8 cellular contexts compared by ENCODE assay signal in genomic region chr11:78416285-78417174, GRCh38. TPM values are rescaled to one million over a fixed set of nuclear protein-coding genes. Genes with fewer than 3 reads are reported as not detected.
DNase-seq lines count a peak whose midpoint lies in the region; ATAC-seq and TF ChIP-seq lines count a peak whose summit lies in the region.

No MANE protein-coding gene starts in this region.

- peak overlapping the region; percentile 76 to 91 for H3K4me3 Mint-ChIP-seq in H9
- H3K4me3 Mint-ChIP-seq in neural progenitor cell: peak overlapping the region; percentile 94

- no peak overlapping the region for H2BK12ac ChIP-seq in H9 (ENCODE audit: insufficient read length, low read depth, low read length)

- no peak overlapping the region for H4K5ac ChIP-seq in H9 (ENCODE audit: insufficient read length, low read depth, low read length)

- H2AK5ac ChIP-seq in H9 (ENCODE audit: insufficient read length, low read length): no peak overlapping the region

- no peak overlapping the region for H2BK120ac ChIP-seq in H9 (ENCODE audit: low read depth, low read length, poor library complexity, severe bottlenecking)

- H3K4me2 ChIP-seq in DOHH2 (ENCODE audit: low read length) (peak overlapping the region; percentile 80), H9 (ENCODE audit: insufficient read depth, insufficient read length, low read length) (peak overlapping the region; percentile 92), Loucy (ENCODE audit: low read depth, low read length, poor library complexity, severe bottlenecking) (peak overlapping the region; percentile 71), neural progenitor cell (peak overlapping the region; percentile 75)

- H3K27me3 ChIP-seq in DOHH2 (ENCODE audit: control insufficient read depth, low read length): peaks cover 28% of the 10 kb centered on the region
- H3K27me3 ChIP-seq in H9 (ENCODE audit: insufficient read depth, low read length): peaks cover 5% of the 10 kb centered on the region
- H3K27me3 ChIP-seq in Loucy (ENCODE audit: insufficient read depth, low read length, poor library complexity, severe bottlenecking): no peaks in the 10 kb centered on the region
- peaks cover 4% of the 10 kb centered on the region for H3K27me3 ChIP-seq in foreskin keratinocyte
- peaks cover 18% of the 10 kb centered on the region for H3K27me3 ChIP-seq in neural progenitor cell
- no peaks in the 10 kb centered on the region for H3K27me3 ChIP-seq in stomach smooth muscle (ENCODE audit: control insufficient read depth in 1 of 2, insufficient read depth in 2 of 2, low read length in 2 of 2)

- peak overlapping the region; percentile 61 for H3K18ac ChIP-seq in H9 (ENCODE audit: insufficient read length, low read depth, low read length)

- H3K27ac ChIP-seq in DOHH2 (ENCODE audit: low read depth, low read length): no peak overlapping the region
- H3K27ac ChIP-seq in H9 (ENCODE audit: insufficient read length, low read depth, low read length): no peak overlapping the region
- H3K27ac ChIP-seq in foreskin keratinocyte: no peak overlapping the region
- peak overlapping the region; percentile 70 for H3K27ac ChIP-seq in neural progenitor cell
- H3K27ac ChIP-seq in stomach smooth muscle (ENCODE audit: low read length): peak overlapping the region; percentile 89

- H3K36me3 Mint-ChIP-seq in H9 (ENCODE audit: insufficient read depth in 1 of 3, low read depth in 3 of 3) (no peaks in the 10 kb centered on the region), neural progenitor cell (no peaks in the 10 kb centered on the region)

- no peak overlapping the region for H2BK15ac ChIP-seq in H9 (ENCODE audit: low read depth, low read length)

- no peak overlapping the region for H3K56ac ChIP-seq in H9 (ENCODE audit: insufficient read length, low read depth, low read length)

- H3K27me3 Mint-ChIP-seq in H9 (ENCODE audit: low read depth) (peaks cover 33% of the 10 kb centered on the region), neural progenitor cell (ENCODE audit: insufficient read depth, low read depth) (peaks cover 20% of the 10 kb centered on the region)

- H3F3A ChIP-seq in DOHH2 (ENCODE audit: control insufficient read depth, insufficient read depth) (peaks cover 15% of the 10 kb centered on the region), Loucy (ENCODE audit: low read depth) (peaks cover 6% of the 10 kb centered on the region; the same call in 1 of the 2 replicates), neural progenitor cell (ENCODE audit: low read depth) (peaks cover 51% of the 10 kb centered on the region)

- H3K4me1 ChIP-seq in DOHH2 (ENCODE audit: control insufficient read depth, low read length) (peaks cover 30% of the 10 kb centered on the region), H9 (ENCODE audit: insufficient read depth, low read length) (peaks cover 2% of the 10 kb centered on the region; the same call in 1 of the 2 replicates), Loucy (ENCODE audit: insufficient read depth, low read length, poor library complexity, severe bottlenecking) (peaks cover 17% of the 10 kb centered on the region), foreskin keratinocyte (no peaks in the 10 kb centered on the region), neural progenitor cell (peaks cover 20% of the 10 kb centered on the region), stomach smooth muscle (ENCODE audit: control insufficient read depth, insufficient read depth, low read length) (peaks cover 32% of the 10 kb centered on the region)

- H2BK5ac ChIP-seq in H9 (ENCODE audit: insufficient read length, low read length): no peak overlapping the region

- TF ChIP-seq CTCF in DOHH2 (IDR thresholded peaks at IDR 0.05; ENCODE audit: low read depth, low read length, poor library complexity, severe bottlenecking) (peak; percentile 79), H9 (conservative IDR thresholded peaks at IDR 0.05) (peak; percentile 61), Loucy (conservative IDR thresholded peaks at IDR 0.05; ENCODE audit: low read length) (peak; percentile 62), foreskin keratinocyte (conservative IDR thresholded peaks at IDR 0.05) (peak; percentile 61), neural progenitor cell (IDR thresholded peaks at IDR 0.05) (peak; percentile 68)

- H3K23ac ChIP-seq in H9 (ENCODE audit: insufficient read length, low read depth, low read length): no peak overlapping the region

- H4K8ac ChIP-seq in H9 (replicated peaks; ENCODE audit: insufficient read length, low read depth, low read length): no peak overlapping the region

- H3K36me3 ChIP-seq in DOHH2 (ENCODE audit: control insufficient read depth, low read length): no peaks in the 10 kb centered on the region
- no peaks in the 10 kb centered on the region for H3K36me3 ChIP-seq in Loucy (ENCODE audit: insufficient read depth, low read length)
- H3K36me3 ChIP-seq in neural progenitor cell: no peaks in the 10 kb centered on the region
- H3K36me3 ChIP-seq in stomach smooth muscle (ENCODE audit: control insufficient read depth in 2 of 2, insufficient read depth in 2 of 2, low read length in 2 of 2): no peaks in the 10 kb centered on the region

- H3K79me2 ChIP-seq in DOHH2 (ENCODE audit: control insufficient read depth, low read length) (no peaks in the 10 kb centered on the region), H9 (ENCODE audit: insufficient read depth, low read length) (no peaks in the 10 kb centered on the region), Loucy (ENCODE audit: insufficient read depth, low read length) (no peaks in the 10 kb centered on the region), neural progenitor cell (ENCODE audit: low read depth) (peaks cover 49% of the 10 kb centered on the region)

- no peaks in the 10 kb centered on the region for H3K9me3 ChIP-seq in DOHH2 (ENCODE audit: control insufficient read depth, insufficient read depth, low read length)
- H3K9me3 ChIP-seq in H9 (ENCODE audit: control insufficient read depth, low read depth, low read length): no peaks in the 10 kb centered on the region
- no peaks in the 10 kb centered on the region for H3K9me3 ChIP-seq in Loucy (ENCODE audit: insufficient read depth, low read depth, low read length)
- no peaks in the 10 kb centered on the region for H3K9me3 ChIP-seq in neural progenitor cell (ENCODE audit: low read depth)
- no peaks in the 10 kb centered on the region for H3K9me3 ChIP-seq in stomach smooth muscle (ENCODE audit: control insufficient read depth in 2 of 2, low read length in 2 of 2)

- no peaks in the 10 kb centered on the region for H3K9me3 Mint-ChIP-seq in H9
- no peaks in the 10 kb centered on the region for H3K9me3 Mint-ChIP-seq in neural progenitor cell

- DNase-seq in H9 (peak; percentile 80), SHP77 treated with DMSO at 0.1 percent for 48 hours (lab: John Stamatoyannopoulos, UW) (peak; percentile 82), activated gamma-delta T cell (lab: John Stamatoyannopoulos, UW) (peak; percentile 54), foreskin keratinocyte (peak in 1 of 2 donors; percentile 53), neural progenitor cell (ENCODE audit: low spot score) (peak; percentile 89)

- H3K4ac ChIP-seq in H9 (ENCODE audit: low read depth, low read length): no peak overlapping the region

- peaks cover 15% of the 10 kb centered on the region for H3K23me2 ChIP-seq in H9 (ENCODE audit: insufficient read length, low read depth, low read length, poor library complexity, severe bottlenecking)

- H3K9me2 ChIP-seq in DOHH2 (replicated peaks; ENCODE audit: control insufficient read depth, low read length) (no peaks in the 10 kb centered on the region), Loucy (replicated peaks; ENCODE audit: low read depth, low read length) (no peaks in the 10 kb centered on the region)

- H3K4me3 ChIP-seq in DOHH2 (ENCODE audit: low read length): peak overlapping the region; percentile 79
- H3K4me3 ChIP-seq in Loucy (ENCODE audit: low read length, poor library complexity, severe bottlenecking): peak overlapping the region; percentile 76
- H3K4me3 ChIP-seq in neural progenitor cell: peak overlapping the region; percentile 67
- peak overlapping the region; percentile 60 to 83 for H3K4me3 ChIP-seq in stomach smooth muscle (ENCODE audit: low read length in 2 of 2)

- H3K79me1 ChIP-seq in H9 (ENCODE audit: insufficient read depth, low read depth, low read length, poor library complexity, severe bottlenecking): no peaks in the 10 kb centered on the region

- WGBS in H9 (ENCODE audit: extremely low coverage, insufficient read length, low lambda C conversion rate): no CpG with 5 or more reads among the region's 38 CpGs

- ATAC-seq in foreskin keratinocyte: peak; percentile 72

- H4K20me1 ChIP-seq in DOHH2 (ENCODE audit: control insufficient read depth, insufficient read depth, low read depth, low read length): no peaks in the 10 kb centered on the region; the same call in 1 of the 2 replicates
- peaks cover 2% of the 10 kb centered on the region for H4K20me1 ChIP-seq in H9 (ENCODE audit: control insufficient read depth, insufficient read depth, insufficient read length)
- no peaks in the 10 kb centered on the region for H4K20me1 ChIP-seq in Loucy (ENCODE audit: insufficient read depth, low read length, poor library complexity, severe bottlenecking)
- H4K20me1 ChIP-seq in neural progenitor cell (ENCODE audit: low read depth): peaks cover 22% of the 10 kb centered on the region

- peak overlapping the region; percentile 84 for H3K14ac ChIP-seq in H9 (ENCODE audit: insufficient read depth, low read length)

- H3K9ac ChIP-seq in H9 (ENCODE audit: extremely low read depth, insufficient read length, low read length) (peak overlapping the region; percentile 59), Loucy (ENCODE audit: low read depth, low read length, poor library complexity, severe bottlenecking) (peak overlapping the region; percentile 51), neural progenitor cell (no peak overlapping the region), stomach smooth muscle (ENCODE audit: low read length in 2 of 2) (peak overlapping the region; percentile 75 to 78)

- no peak overlapping the region for H3T11ph ChIP-seq in H9 (ENCODE audit: low read length)

- H3K27ac Mint-ChIP-seq in H9: peak overlapping the region; percentile 13 to 68 (median 35); a peak in 5 of 7 replicates
- peak overlapping the region; percentile 83 for H3K27ac Mint-ChIP-seq in neural progenitor cell

- H4K91ac ChIP-seq in H9 (ENCODE audit: insufficient read length, low read depth, low read length): no peak overlapping the region

- H3K4me1 Mint-ChIP-seq in H9 (peaks cover 34 to 35% of the 10 kb centered on the region in 2 experiments), neural progenitor cell (peaks cover 31% of the 10 kb centered on the region)

- H2AFZ ChIP-seq in H9 (ENCODE audit: low read length) (no peak overlapping the region), Loucy (ENCODE audit: low read length) (peak overlapping the region; percentile 64), neural progenitor cell (replicated peaks) (peak overlapping the region; percentile 85)

- H2BK20ac ChIP-seq in H9 (ENCODE audit: low read depth, low read length, poor library complexity, severe bottlenecking): no peak overlapping the region

RNA-seq across cellular contexts. Expression of gene GAB2, which starts 1.1 kb away (rescaled TPM):
- total RNA-seq in H9 (2021) (3.3 and 4.3 TPM in 2 replicates), foreskin keratinocyte (0.53 and 0.61 TPM in 2 replicates), neural progenitor cell (ENCODE audit: low replicate concordance) (11.1 and 21.6 TPM in 2 replicates)
- 0.13 and 0.14 TPM in 2 replicates for polyA plus RNA-seq in foreskin keratinocyte

Comparison
In these comparisons a context has a peak if more than half of its experiments do, and no peak if none do; other contexts are left out.
1. H3K27ac ChIP-seq: peak in neural progenitor cell (single experiment) and stomach smooth muscle (single experiment); none in DOHH2 (single experiment), H9 (single experiment) and foreskin keratinocyte (single experiment).
2. Peak in every context shown above with its lines, with median percentiles within 50 percentile points of each other: H3K4me2 ChIP-seq, H3K4me3 ChIP-seq and CTCF ChIP-seq.